ENCODE assay signal across 1 cellular context in the genomic region with DNA sequence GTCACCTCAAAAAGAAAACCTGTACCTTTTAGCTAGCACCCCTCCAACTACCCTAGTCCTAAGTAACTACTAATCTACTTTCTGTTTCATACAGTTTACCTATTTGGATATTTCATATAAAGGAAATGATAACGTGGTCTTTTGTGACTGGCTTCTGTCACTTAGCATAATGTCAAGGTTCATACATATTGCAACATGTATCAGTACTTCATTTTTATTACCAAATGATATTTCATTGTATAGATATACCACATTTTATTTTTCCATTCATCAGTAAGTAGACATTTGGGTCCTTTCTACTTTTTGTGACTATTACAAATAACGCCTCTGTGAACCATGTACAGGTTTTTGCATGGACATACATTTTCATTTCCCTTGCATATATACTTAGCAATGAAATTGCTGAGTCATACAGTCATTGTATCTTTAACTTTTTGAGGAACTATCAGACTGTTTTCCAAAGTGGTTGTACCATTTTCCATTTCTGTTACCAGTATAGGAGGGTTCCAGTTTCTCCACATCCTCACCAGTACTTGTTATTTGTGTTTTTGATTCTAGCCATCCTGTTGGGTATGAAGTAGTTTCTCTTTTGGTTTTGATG.
TF ChIP-seq lines count a peak whose summit lies in the region.

No MANE protein-coding gene starts in this region.

TF ChIP-seq in K562, 482 proteins besides CTCF, POLR2A, EP300 and RAD21 (continued from another document and continues in another):
- TF ChIP-seq SMARCA4 (IDR thresholded peaks at IDR 0.05) (peak; percentile 45; the same call in 1 of the 2 replicates), MAFG (tag; conservative IDR thresholded peaks at IDR 0.05) (peak; percentile 97), DPF2 (IDR thresholded peaks at IDR 0.05) (peak; percentile 45; the same call in 1 of the 2 replicates), SRSF9 (IDR thresholded peaks at IDR 0.05; ENCODE audit: borderline replicate concordance, low read depth, low read length) (no peak), GABPA (tag; conservative IDR thresholded peaks at IDR 0.05; ENCODE audit: low read depth) (no peak), YY1 (IDR thresholded peaks at IDR 0.05; ENCODE audit: borderline replicate concordance in 1 of 3, control insufficient read depth in 1 of 3, extremely low read depth in 1 of 3, insufficient read depth in 3 of 3, insufficient read length in 1 of 3, insufficient replicate concordance in 2 of 3, low read depth in 1 of 3, low read length in 2 of 3) (no peak), SIN3A (IDR thresholded peaks at IDR 0.05; ENCODE audit: borderline replicate concordance in 2 of 2, control insufficient read depth in 1 of 2, low read depth in 2 of 2, low read length in 2 of 2) (no peak), ZNF354B (CRISPR knock-in tag; IDR thresholded peaks at IDR 0.05) (no peak), SMAD4 (CRISPR knock-in tag; conservative IDR thresholded peaks at IDR 0.05) (no peak), CEBPG (CRISPR knock-in tag; IDR thresholded peaks at IDR 0.05) (no peak), CEBPG (tag; conservative IDR thresholded peaks at IDR 0.05 in 1 of 2, IDR thresholded peaks at IDR 0.05 in 1 of 2) (peak in 1 of 2 experiments; percentile 38; a peak in 1 of 4 replicates), POLR2AphosphoS2 (IDR thresholded peaks at IDR 0.05; ENCODE audit: low read length) (no peak), ZFPM2 (CRISPR knock-in tag; IDR thresholded peaks at IDR 0.05) (no peak), NFIX (CRISPR knock-in tag; IDR thresholded peaks at IDR 0.05; ENCODE audit: low read depth) (no peak), HNRNPL (IDR thresholded peaks at IDR 0.05; ENCODE audit: low read depth, low read length) (no peak), RB1 (IDR thresholded peaks at IDR 0.05; ENCODE audit: low read depth) (no peak), SRF (CRISPR knock-in tag; IDR thresholded peaks at IDR 0.05) (no peak), NFXL1 (CRISPR knock-in tag; IDR thresholded peaks at IDR 0.05) (no peak), KLF13 (tag; IDR thresholded peaks at IDR 0.05; ENCODE audit: borderline replicate concordance, low read depth) (no peak), CEBPB (tag; IDR thresholded peaks at IDR 0.05) (peak; percentile 75), XRCC3 (IDR thresholded peaks at IDR 0.05) (no peak), ZNF197 (CRISPR knock-in tag; IDR thresholded peaks at IDR 0.05; ENCODE audit: low read depth) (no peak), SREBF2 (CRISPR knock-in tag; IDR thresholded peaks at IDR 0.05) (no peak), WHSC1 (IDR thresholded peaks at IDR 0.05; ENCODE audit: low read length) (no peak)
- TF ChIP-seq, protein P1, sequence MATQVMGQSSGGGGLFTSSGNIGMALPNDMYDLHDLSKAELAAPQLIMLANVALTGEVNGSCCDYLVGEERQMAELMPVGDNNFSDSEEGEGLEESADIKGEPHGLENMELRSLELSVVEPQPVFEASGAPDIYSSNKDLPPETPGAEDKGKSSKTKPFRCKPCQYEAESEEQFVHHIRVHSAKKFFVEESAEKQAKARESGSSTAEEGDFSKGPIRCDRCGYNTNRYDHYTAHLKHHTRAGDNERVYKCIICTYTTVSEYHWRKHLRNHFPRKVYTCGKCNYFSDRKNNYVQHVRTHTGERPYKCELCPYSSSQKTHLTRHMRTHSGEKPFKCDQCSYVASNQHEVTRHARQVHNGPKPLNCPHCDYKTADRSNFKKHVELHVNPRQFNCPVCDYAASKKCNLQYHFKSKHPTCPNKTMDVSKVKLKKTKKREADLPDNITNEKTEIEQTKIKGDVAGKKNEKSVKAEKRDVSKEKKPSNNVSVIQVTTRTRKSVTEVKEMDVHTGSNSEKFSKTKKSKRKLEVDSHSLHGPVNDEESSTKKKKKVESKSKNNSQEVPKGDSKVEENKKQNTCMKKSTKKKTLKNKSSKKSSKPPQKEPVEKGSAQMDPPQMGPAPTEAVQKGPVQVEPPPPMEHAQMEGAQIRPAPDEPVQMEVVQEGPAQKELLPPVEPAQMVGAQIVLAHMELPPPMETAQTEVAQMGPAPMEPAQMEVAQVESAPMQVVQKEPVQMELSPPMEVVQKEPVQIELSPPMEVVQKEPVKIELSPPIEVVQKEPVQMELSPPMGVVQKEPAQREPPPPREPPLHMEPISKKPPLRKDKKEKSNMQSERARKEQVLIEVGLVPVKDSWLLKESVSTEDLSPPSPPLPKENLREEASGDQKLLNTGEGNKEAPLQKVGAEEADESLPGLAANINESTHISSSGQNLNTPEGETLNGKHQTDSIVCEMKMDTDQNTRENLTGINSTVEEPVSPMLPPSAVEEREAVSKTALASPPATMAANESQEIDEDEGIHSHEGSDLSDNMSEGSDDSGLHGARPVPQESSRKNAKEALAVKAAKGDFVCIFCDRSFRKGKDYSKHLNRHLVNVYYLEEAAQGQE (CRISPR knock-in tag; IDR thresholded peaks at IDR 0.05; ENCODE audit: low read depth), result no peak
- TF ChIP-seq, protein P2, sequence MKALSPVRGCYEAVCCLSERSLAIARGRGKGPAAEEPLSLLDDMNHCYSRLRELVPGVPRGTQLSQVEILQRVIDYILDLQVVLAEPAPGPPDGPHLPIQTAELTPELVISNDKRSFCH (CRISPR knock-in tag; IDR thresholded peaks at IDR 0.05), result no peak
- TF ChIP-seq, protein P2 (tag; IDR thresholded peaks at IDR 0.05), result no peak
- TF ChIP-seq, protein P3, sequence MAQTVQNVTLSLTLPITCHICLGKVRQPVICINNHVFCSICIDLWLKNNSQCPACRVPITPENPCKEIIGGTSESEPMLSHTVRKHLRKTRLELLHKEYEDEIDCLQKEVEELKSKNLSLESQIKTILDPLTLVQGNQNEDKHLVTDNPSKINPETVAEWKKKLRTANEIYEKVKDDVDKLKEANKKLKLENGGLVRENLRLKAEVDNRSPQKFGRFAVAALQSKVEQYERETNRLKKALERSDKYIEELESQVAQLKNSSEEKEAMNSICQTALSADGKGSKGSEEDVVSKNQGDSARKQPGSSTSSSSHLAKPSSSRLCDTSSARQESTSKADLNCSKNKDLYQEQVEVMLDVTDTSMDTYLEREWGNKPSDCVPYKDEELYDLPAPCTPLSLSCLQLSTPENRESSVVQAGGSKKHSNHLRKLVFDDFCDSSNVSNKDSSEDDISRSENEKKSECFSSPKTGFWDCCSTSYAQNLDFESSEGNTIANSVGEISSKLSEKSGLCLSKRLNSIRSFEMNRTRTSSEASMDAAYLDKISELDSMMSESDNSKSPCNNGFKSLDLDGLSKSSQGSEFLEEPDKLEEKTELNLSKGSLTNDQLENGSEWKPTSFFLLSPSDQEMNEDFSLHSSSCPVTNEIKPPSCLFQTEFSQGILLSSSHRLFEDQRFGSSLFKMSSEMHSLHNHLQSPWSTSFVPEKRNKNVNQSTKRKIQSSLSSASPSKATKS (CRISPR knock-in tag; IDR thresholded peaks at IDR 0.05), result no peak
- TF ChIP-seq, protein P4, sequence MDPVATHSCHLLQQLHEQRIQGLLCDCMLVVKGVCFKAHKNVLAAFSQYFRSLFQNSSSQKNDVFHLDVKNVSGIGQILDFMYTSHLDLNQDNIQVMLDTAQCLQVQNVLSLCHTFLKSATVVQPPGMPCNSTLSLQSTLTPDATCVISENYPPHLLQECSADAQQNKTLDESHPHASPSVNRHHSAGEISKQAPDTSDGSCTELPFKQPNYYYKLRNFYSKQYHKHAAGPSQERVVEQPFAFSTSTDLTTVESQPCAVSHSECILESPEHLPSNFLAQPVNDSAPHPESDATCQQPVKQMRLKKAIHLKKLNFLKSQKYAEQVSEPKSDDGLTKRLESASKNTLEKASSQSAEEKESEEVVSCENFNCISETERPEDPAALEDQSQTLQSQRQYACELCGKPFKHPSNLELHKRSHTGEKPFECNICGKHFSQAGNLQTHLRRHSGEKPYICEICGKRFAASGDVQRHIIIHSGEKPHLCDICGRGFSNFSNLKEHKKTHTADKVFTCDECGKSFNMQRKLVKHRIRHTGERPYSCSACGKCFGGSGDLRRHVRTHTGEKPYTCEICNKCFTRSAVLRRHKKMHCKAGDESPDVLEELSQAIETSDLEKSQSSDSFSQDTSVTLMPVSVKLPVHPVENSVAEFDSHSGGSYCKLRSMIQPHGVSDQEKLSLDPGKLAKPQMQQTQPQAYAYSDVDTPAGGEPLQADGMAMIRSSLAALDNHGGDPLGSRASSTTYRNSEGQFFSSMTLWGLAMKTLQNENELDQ (CRISPR knock-in tag; IDR thresholded peaks at IDR 0.05; ENCODE audit: borderline replicate concordance), result no peak
- TF ChIP-seq, protein P5, sequence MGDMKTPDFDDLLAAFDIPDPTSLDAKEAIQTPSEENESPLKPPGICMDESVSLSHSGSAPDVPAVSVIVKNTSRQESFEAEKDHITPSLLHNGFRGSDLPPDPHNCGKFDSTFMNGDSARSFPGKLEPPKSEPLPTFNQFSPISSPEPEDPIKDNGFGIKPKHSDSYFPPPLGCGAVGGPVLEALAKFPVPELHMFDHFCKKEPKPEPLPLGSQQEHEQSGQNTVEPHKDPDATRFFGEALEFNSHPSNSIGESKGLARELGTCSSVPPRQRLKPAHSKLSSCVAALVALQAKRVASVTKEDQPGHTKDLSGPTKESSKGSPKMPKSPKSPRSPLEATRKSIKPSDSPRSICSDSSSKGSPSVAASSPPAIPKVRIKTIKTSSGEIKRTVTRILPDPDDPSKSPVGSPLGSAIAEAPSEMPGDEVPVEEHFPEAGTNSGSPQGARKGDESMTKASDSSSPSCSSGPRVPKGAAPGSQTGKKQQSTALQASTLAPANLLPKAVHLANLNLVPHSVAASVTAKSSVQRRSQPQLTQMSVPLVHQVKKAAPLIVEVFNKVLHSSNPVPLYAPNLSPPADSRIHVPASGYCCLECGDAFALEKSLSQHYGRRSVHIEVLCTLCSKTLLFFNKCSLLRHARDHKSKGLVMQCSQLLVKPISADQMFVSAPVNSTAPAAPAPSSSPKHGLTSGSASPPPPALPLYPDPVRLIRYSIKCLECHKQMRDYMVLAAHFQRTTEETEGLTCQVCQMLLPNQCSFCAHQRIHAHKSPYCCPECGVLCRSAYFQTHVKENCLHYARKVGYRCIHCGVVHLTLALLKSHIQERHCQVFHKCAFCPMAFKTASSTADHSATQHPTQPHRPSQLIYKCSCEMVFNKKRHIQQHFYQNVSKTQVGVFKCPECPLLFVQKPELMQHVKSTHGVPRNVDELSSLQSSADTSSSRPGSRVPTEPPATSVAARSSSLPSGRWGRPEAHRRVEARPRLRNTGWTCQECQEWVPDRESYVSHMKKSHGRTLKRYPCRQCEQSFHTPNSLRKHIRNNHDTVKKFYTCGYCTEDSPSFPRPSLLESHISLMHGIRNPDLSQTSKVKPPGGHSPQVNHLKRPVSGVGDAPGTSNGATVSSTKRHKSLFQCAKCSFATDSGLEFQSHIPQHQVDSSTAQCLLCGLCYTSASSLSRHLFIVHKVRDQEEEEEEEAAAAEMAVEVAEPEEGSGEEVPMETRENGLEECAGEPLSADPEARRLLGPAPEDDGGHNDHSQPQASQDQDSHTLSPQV (IDR thresholded peaks at IDR 0.05), result 0 out of 2 replicates have a peak, but pooled peaks have one; percentile 15
